Comparison of ENCODE assay signal across 23 cellular contexts in the genomic region with DNA sequence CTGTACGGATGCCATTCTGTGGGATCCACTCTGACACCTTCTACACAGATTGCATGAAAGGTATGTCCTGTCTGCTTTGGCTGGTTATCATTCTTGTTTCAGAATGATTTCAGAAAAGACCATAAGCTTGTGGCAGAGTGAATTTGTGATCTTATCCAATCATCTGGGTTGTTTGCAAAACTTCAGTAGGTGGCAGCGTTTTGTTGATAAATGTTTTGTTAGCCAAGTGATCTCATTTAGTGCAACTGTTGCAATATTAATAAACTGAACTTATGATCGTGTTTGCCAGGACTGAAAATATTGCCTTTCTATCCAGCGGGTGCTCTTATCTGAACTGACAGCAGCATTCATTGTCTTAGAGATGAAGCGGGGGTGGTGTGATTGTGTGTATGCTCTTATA.
DNase-seq lines count a peak whose midpoint lies in the region; ATAC-seq, FAIRE-seq and TF ChIP-seq lines count a peak whose summit lies in the region.
"Had no signal": no experiment of that assay in that cellular context is flagged by ENCODE, and none has a peak within 500 bp of the region (broad histone marks: within the 10 kb centered on the region; RNA-seq: fewer than 3 reads in every experiment).

No MANE protein-coding gene starts in this region.

- no peaks in the 10 kb centered on the region for H3K4me1 ChIP-seq in CD8-positive, alpha-beta T cell (ENCODE audit: insufficient read depth, low read length)
- H3K4me1 ChIP-seq: breast epithelium, esophagus muscularis mucosa, lower lobe of right lung had no signal

- CTCF ChIA-PET in CD8-positive, alpha-beta T cell (lab: Charles Lee), result interaction anchor here (0.7 kb wide), 1 partner anchor 182 kb away, joined by 3 read pairs; no protein-coding TSS in a partner anchor

- peak; percentile 44 for TF ChIP-seq CTCF in D721Med (IDR thresholded peaks at IDR 0.05; ENCODE audit: insufficient read depth, missing control alignments)
- TF ChIP-seq CTCF in epithelial cell of proximal tubule (conservative IDR thresholded peaks at IDR 0.05; ENCODE audit: low read depth, low read length), result peak; percentile 17
- TF ChIP-seq CTCF in CD8-positive, alpha-beta T cell (IDR thresholded peaks at IDR 0.05), result no peak

- no peaks in the 10 kb centered on the region for H3K9me3 ChIP-seq in CD8-positive, alpha-beta T cell (ENCODE audit: low read length)
- H3K9me3 ChIP-seq: breast epithelium, esophagus muscularis mucosa, lower lobe of right lung, suprapubic skin had no signal

- no peaks in the 10 kb centered on the region for H3K4me1 Mint-ChIP-seq in CD8-positive, alpha-beta T cell (ENCODE audit: low read depth)
- H3K4me1 Mint-ChIP-seq: activated CD4-positive, alpha-beta memory T cell treated with anti-CD3 and anti-CD28 coated beads, Interleukin-2, amount 10 ng/mL, durations not matched to agents 7 days and 5 days; immature natural killer cell had no signal

- no peak for ATAC-seq in CD8-positive, alpha-beta T cell
- no peak for ATAC-seq in GM19324 (IDR thresholded peaks at IDR 0.05; ENCODE audit: low FRiP score, unreplicated experiment)
- ATAC-seq: activated naive CD4-positive, alpha-beta T cell treated with anti-CD3 and anti-CD28 coated beads, Interleukin-2, amount 50 U/mL, for 72 hours; lower lobe of right lung had no signal

- H3K4me3 Mint-ChIP-seq in CD8-positive, alpha-beta T cell, result no peak overlapping the region
- H3K4me3 Mint-ChIP-seq: activated CD4-positive, alpha-beta memory T cell treated with anti-CD3 and anti-CD28 coated beads, Interleukin-2, amount 10 ng/mL, durations not matched to agents 7 days and 5 days; activated T-cell treated with anti-CD3 and anti-CD28 coated beads, Interleukin-2, amount 50 U/mL, for 24 hours; B cell; immature natural killer cell; naive B cell had no signal

- FAIRE-seq in D721Med (lab: Jason Lieb, UNC), result no peak

- DNase-seq in AML-193 (lab: John Stamatoyannopoulos, UW) (peak; percentile 20 to 41), D721Med (ENCODE audit: insufficient read length, low spot score) (no peak), NCI-H748 (lab: John Stamatoyannopoulos, UW; ENCODE audit: unreplicated experiment) (peak; percentile 30), epithelial cell of proximal tubule (ENCODE audit: low read depth) (no peak), A172 (ENCODE audit: low spot score) (no peak)
- no peak for DNase-seq in CD8-positive, alpha-beta T cell
- DNase-seq: activated CD4-positive, alpha-beta memory T cell treated with anti-CD3 and anti-CD28 coated beads, Interleukin-2, amount 10 ng/mL, durations not matched to agents 7 days and 5 days; activated T-cell treated with anti-CD3 and anti-CD28 coated beads, Interleukin-2, amount 50 U/mL, for 24 hours; glutamatergic neuron; HCEC 1CT; immature natural killer cell; lower lobe of right lung; naive B cell; NK-92 treated with Interleukin-12 subunit alpha and Interleukin-12 subunit beta, amount 100 ng/mL, for 24 hours had no signal

- H3K27ac Mint-ChIP-seq in CD8-positive, alpha-beta T cell, result no peak overlapping the region
- H3K27ac Mint-ChIP-seq: activated CD4-positive, alpha-beta memory T cell treated with anti-CD3 and anti-CD28 coated beads, Interleukin-2, amount 10 ng/mL, durations not matched to agents 7 days and 5 days; activated naive CD4-positive, alpha-beta T cell treated with anti-CD3 and anti-CD28 coated beads, Interleukin-2, amount 50 U/mL, for 72 hours; activated T-cell treated with anti-CD3 and anti-CD28 coated beads, Interleukin-2, amount 50 U/mL, for 24 hours; B cell; immature natural killer cell; progenitor cell of endocrine pancreas had no signal

- H3K9me3 Mint-ChIP-seq in CD8-positive, alpha-beta T cell, result no peaks in the 10 kb centered on the region
- H3K9me3 Mint-ChIP-seq: activated CD4-positive, alpha-beta memory T cell treated with anti-CD3 and anti-CD28 coated beads, Interleukin-2, amount 10 ng/mL, durations not matched to agents 7 days and 5 days; activated T-cell treated with anti-CD3 and anti-CD28 coated beads, Interleukin-2, amount 50 U/mL, for 24 hours; naive B cell had no signal

- H3K4me3 ChIP-seq in epithelial cell of proximal tubule (ENCODE audit: low read depth, low read length), result no peak overlapping the region
- H3K4me3 ChIP-seq in CD8-positive, alpha-beta T cell (ENCODE audit: low read depth, low read length), result no peak overlapping the region
- H3K4me3 ChIP-seq: breast epithelium, esophagus muscularis mucosa, lower lobe of right lung, suprapubic skin had no signal

- H3K27ac ChIP-seq in CD8-positive, alpha-beta T cell (ENCODE audit: low read depth, low read length), result no peak overlapping the region
- H3K27ac ChIP-seq: breast epithelium, esophagus muscularis mucosa, lower lobe of right lung, RWPE1, suprapubic skin, VCaP had no signal

- POLR2A ChIA-PET in CD8-positive, alpha-beta T cell (lab: Charles Lee), result no interaction called here

- H3K36me3 ChIP-seq in CD8-positive, alpha-beta T cell (ENCODE audit: insufficient read depth, low read length), result no peaks in the 10 kb centered on the region
- H3K36me3 ChIP-seq: breast epithelium, esophagus muscularis mucosa, lower lobe of right lung, suprapubic skin had no signal

- no peaks in the 10 kb centered on the region for H3K27me3 Mint-ChIP-seq in CD8-positive, alpha-beta T cell (ENCODE audit: low read depth)
- H3K27me3 Mint-ChIP-seq: activated CD4-positive, alpha-beta memory T cell treated with anti-CD3 and anti-CD28 coated beads, Interleukin-2, amount 10 ng/mL, durations not matched to agents 7 days and 5 days; activated T-cell treated with anti-CD3 and anti-CD28 coated beads, Interleukin-2, amount 50 U/mL, for 24 hours; naive B cell; progenitor cell of endocrine pancreas had no signal

- intact Hi-C loops in CD8-positive, alpha-beta T cell (cut with DNase I, micrococcal nuclease), result no loop called here

- no peaks in the 10 kb centered on the region for H3K36me3 Mint-ChIP-seq in CD8-positive, alpha-beta T cell
- H3K36me3 Mint-ChIP-seq: activated naive CD4-positive, alpha-beta T cell treated with anti-CD3 and anti-CD28 coated beads, Interleukin-2, amount 50 U/mL, for 72 hours; immature natural killer cell; naive B cell had no signal

- H3K27me3 ChIP-seq in CD8-positive, alpha-beta T cell (ENCODE audit: insufficient read depth, low read length), result no peaks in the 10 kb centered on the region
- H3K27me3 ChIP-seq: breast epithelium, esophagus muscularis mucosa, suprapubic skin had no signal

Comparison
In these comparisons a context has a peak if more than half of its experiments do, and no peak if none do; other contexts are left out.
1. DNase-seq: peak in AML-193 (2 of 2) and NCI-H748 (single experiment); none in D721Med (single experiment), epithelial cell of proximal tubule (single experiment), A172 (single experiment) and CD8-positive, alpha-beta T cell (0 of 7).